In the genomic region with DNA sequence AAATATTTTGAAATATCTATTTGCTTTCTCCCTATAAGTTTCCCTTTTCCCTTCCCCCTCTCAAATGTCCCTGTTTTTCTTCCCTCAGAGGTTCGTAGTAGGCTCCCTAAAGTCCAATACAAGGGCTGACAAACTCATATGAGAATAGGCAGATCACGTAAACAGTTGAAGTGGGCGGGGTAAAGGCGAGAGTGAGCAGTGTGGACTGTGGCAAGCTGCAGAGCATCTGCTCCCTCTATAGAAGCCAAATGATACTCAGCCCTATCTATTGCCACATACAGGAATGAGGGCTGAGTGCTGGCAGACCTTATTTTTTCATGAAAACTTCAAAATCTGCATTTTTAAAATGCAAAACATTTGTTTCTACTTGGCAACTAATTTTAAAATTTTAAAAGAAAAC, we compare ENCODE assay signal across 12 cellular contexts. TPM values are rescaled to one million over a fixed set of nuclear protein-coding genes. Genes with fewer than 3 reads are reported as not detected.
DNase-seq lines count a peak whose midpoint lies in the region; ATAC-seq and TF ChIP-seq lines count a peak whose summit lies in the region.
"Had no signal": no experiment of that assay in that cellular context is flagged by ENCODE, and none has a peak within 500 bp of the region (broad histone marks: within the 10 kb centered on the region; RNA-seq: fewer than 3 reads in every experiment).

No MANE protein-coding gene starts in this region.

- ATAC-seq in HG03457 (IDR thresholded peaks at IDR 0.05; ENCODE audit: unreplicated experiment): no peak
- no peak for ATAC-seq in stimulated activated naive CD8-positive, alpha-beta T cell treated with anti-CD3 and anti-CD28 coated beads, Interleukin-15, Interleukin-2, amounts not matched to agents 100 U/mL and 50 U/mL, for 24 hours

- in situ Hi-C loops in ACHN (cut with HindIII; ENCODE audit: low pct_ligation_motif_present, low pct_unique_long_range_greater_than_20kb, low sequenced_read_pairs): no loop called here

- peak overlapping the region; percentile 77 for H2AFZ ChIP-seq in OCI-LY3 (ENCODE audit: low read depth, low read length)

- H3K4me2 ChIP-seq in OCI-LY3 (ENCODE audit: low read length): peak overlapping the region; percentile 37

- no peak overlapping the region for H3K27ac ChIP-seq in OCI-LY3 (ENCODE audit: low read length)
- H3K27ac ChIP-seq: prostate gland had no signal

- H3K4me1 ChIP-seq in OCI-LY3 (ENCODE audit: low read length): peaks cover 5% of the 10 kb centered on the region
- H3K4me1 ChIP-seq: prostate gland had no signal

- H3K36me3 ChIP-seq in OCI-LY3 (replicated peaks; ENCODE audit: low read depth, low read length): no peaks in the 10 kb centered on the region
- H3K36me3 ChIP-seq: prostate gland had no signal

- no peaks in the 10 kb centered on the region for H3K79me2 ChIP-seq in OCI-LY3 (ENCODE audit: low read length)

- no peaks in the 10 kb centered on the region for H3K27me3 ChIP-seq in OCI-LY3 (ENCODE audit: low read depth, low read length)

- TF ChIP-seq CTCF in AG09319 (IDR thresholded peaks at IDR 0.05; ENCODE audit: low read depth, low read length) (no peak; the same call in 1 of the 2 replicates), OCI-LY3 (IDR thresholded peaks at IDR 0.05; ENCODE audit: low read depth, low read length) (no peak), fibroblast of the aortic adventitia (IDR thresholded peaks at IDR 0.05; ENCODE audit: insufficient read depth, low read length) (no peak)

- H3K9me3 ChIP-seq in OCI-LY3 (ENCODE audit: insufficient read depth, low read length): no peaks in the 10 kb centered on the region
- H3K9me3 ChIP-seq: prostate gland had no signal

- DNase-seq in AG09319 (ENCODE audit: extremely low read depth, low read depth): peak; percentile 39
- DNase-seq in HCEC 1CT: peak; percentile 79
- DNase-seq in fibroblast of the aortic adventitia (ENCODE audit: low read depth): peak; percentile 47
- DNase-seq in islet precursor cell: no peak
- no peak for DNase-seq in ACHN
- no peak for DNase-seq in stimulated activated naive CD8-positive, alpha-beta T cell treated with anti-CD3 and anti-CD28 coated beads, Interleukin-15, Interleukin-2, amounts not matched to agents 100 U/mL and 50 U/mL, for 24 hours
- DNase-seq: activated CD4-positive, alpha-beta T cell treated with anti-CD3 and anti-CD28 coated beads, Interleukin-2, amount 50 U/mL, for 4 hours; NK-92 treated with Interleukin-12 subunit alpha and Interleukin-12 subunit beta, amount 100 ng/mL, for 24 hours; T-helper 1 cell had no signal

- no peaks in the 10 kb centered on the region for H4K20me1 ChIP-seq in OCI-LY3 (ENCODE audit: insufficient read depth, low read length)

- H3K4me3 ChIP-seq in OCI-LY3 (ENCODE audit: low read length) (no peak overlapping the region), fibroblast of the aortic adventitia (ENCODE audit: low read depth, low read length) (no peak overlapping the region)
- H3K4me3 ChIP-seq: prostate gland had no signal

- H3K9ac ChIP-seq in OCI-LY3 (ENCODE audit: low read length): no peak overlapping the region

RNA-seq across cellular contexts. Expression of gene PRDX6, which starts 26.3 kb away (rescaled TPM):
- 185 and 278 TPM in 2 replicates for total RNA-seq in fibroblast of the aortic adventitia (ENCODE audit: low replicate concordance)

Comparison
In these comparisons a context has a peak if more than half of its experiments do, and no peak if none do; other contexts are left out.
1. DNase-seq: peak in AG09319 (single experiment), HCEC 1CT (single experiment) and fibroblast of the aortic adventitia (single experiment); none in islet precursor cell (single experiment), ACHN (single experiment) and stimulated activated naive CD8-positive, alpha-beta T cell treated with anti-CD3 and anti-CD28 coated beads, Interleukin-15, Interleukin-2, amounts not matched to agents 100 U/mL and 50 U/mL, for 24 hours (single experiment).